In the genomic region with DNA sequence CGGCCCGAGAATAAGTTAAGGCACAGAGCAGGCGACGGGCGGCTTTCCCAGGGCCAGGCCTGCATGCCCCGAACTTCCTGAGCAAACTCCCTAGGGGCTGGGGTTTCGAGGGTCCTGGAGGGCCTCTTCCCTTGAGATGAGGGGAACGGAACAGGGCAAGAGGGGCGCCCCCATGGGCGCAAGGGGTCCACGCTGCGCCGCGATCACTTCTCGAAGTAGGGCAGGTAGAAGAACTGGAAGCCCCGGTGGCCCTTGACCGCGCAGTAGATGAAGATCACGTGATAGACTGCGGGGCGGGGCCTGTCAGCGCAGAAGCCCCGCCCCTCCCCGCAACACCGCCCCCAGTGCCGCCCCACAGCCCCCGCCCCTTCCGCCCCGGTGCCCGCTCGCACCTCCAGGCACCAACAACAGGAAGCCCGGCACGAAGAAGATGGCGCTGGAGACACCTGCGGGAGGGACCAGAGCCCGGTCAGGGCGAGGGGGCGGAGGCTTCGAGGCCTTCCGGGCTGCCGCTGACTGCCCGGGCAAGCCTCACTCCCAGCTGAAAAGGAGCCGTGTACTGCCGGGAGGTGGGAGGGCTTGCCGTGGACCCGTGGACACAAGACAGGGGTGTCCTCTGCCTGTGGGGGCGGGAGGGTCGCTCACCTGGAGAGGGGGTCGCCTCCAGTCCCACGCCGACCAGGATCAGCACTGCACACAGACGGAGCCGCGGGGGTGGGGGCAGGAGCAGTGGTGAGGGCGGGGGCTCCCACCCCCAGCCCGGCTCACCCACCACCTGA, we compare ENCODE assay signal across 8 cellular contexts. TPM values are rescaled to one million over a fixed set of nuclear protein-coding genes. Genes with fewer than 3 reads are reported as not detected.
DNase-seq lines count a peak whose midpoint lies in the region; ATAC-seq, FAIRE-seq and TF ChIP-seq lines count a peak whose summit lies in the region.

No MANE protein-coding gene starts in this region.

- H3K9me3 ChIP-seq in right atrium auricular region (no peaks in the 10 kb centered on the region), psoas muscle (no peaks in the 10 kb centered on the region)

- peaks cover 0 to 38% of the 10 kb centered on the region in 2 donors for H3K4me1 ChIP-seq in right atrium auricular region
- peaks cover 27% of the 10 kb centered on the region for H3K4me1 ChIP-seq in psoas muscle

- ATAC-seq in psoas muscle, result peak; percentile 39 to 77 (median 60)

- intact Hi-C loops in psoas muscle (cut with DNase I), result loop anchor here (5.0 kb wide), 3 partner anchors 37 to 62 kb away; a partner anchor contains a TSS

- 23 to 34% (median 28%) methylated on average over 41 to 56 of the region's 56 CpGs for WGBS in psoas muscle, 3 donors

- H3K27ac ChIP-seq in right atrium auricular region (peak overlapping the region; percentile 91 to 92), psoas muscle (peak overlapping the region; percentile 73)

- H3K36me3 ChIP-seq in right atrium auricular region (no peaks in the 10 kb centered on the region), psoas muscle (ENCODE audit: insufficient read depth in 1 of 2, low read depth in 1 of 2) (peaks cover 0 to 5% of the 10 kb centered on the region in 2 donors)

- TF ChIP-seq POLR2A in H54 (IDR thresholded peaks at IDR 0.05; ENCODE audit: low read depth, low read length), result peak; percentile 44

- peak; percentile 98 for DNase-seq in DMS53 (lab: John Stamatoyannopoulos, UW)
- peak; percentile 85 for DNase-seq in H54 (ENCODE audit: insufficient read length, low spot score)
- peak; percentile 74 for DNase-seq in NCI-H1048 (lab: John Stamatoyannopoulos, UW)
- peak; percentile 96 for DNase-seq in SW480 (ENCODE audit: low spot score)
- peak; percentile 78 for DNase-seq in amniotic epithelial cell (ENCODE audit: low read depth)
- DNase-seq in right atrium auricular region (ENCODE audit: low spot score), result peak; percentile 75
- DNase-seq in psoas muscle, result peak; percentile 80 to 92
- peak; percentile 92 for DNase-seq in ureter (ENCODE audit: low spot score)

- TF ChIP-seq CTCF in right atrium auricular region (IDR thresholded peaks at IDR 0.05) (no peak), psoas muscle (IDR thresholded peaks at IDR 0.05) (no peak)

- H3K4me3 ChIP-seq in right atrium auricular region (peak overlapping the region; percentile 42 to 66), psoas muscle (peak overlapping the region; percentile 64)

- no peak for FAIRE-seq in H54 (lab: Jason Lieb, UNC)

- H3K27me3 ChIP-seq in right atrium auricular region (no peaks in the 10 kb centered on the region), psoas muscle (ENCODE audit: insufficient read depth in 3 of 3, low read length in 2 of 3) (no peaks in the 10 kb centered on the region)

RNA-seq across cellular contexts. Expression of a gene that starts 4.5 kb away (rescaled TPM):
- 100 to 1,000 TPM in 1 of 2 donors, 10 to 100 TPM in 1; 74.4 to 140 TPM for total RNA-seq in right atrium auricular region
- 10 to 100 TPM; 57.1 to 83.2 (median 66.2) TPM for total RNA-seq in psoas muscle
- 100 to 1,000 TPM in 1 of 3 donors, 10 to 100 TPM in 2; 81.7 to 121 (median 87.8) TPM for polyA plus RNA-seq in psoas muscle
- 134 TPM for total RNA-seq in ureter

RNA-seq across cellular contexts. Expression of a gene that starts 9.4 kb away (rescaled TPM):
- 1 to 10 TPM in 1 of 2 donors, not detected in 1; 1.3 TPM for total RNA-seq in right atrium auricular region
- 1 to 10 TPM in 3 of 4 donors, under 1 TPM in 1; 0.93 to 1.9 (median 1.5) TPM for total RNA-seq in psoas muscle
- under 1 TPM; 0.35 to 0.89 (median 0.61) TPM for polyA plus RNA-seq in psoas muscle
- 2.8 TPM for total RNA-seq in ureter

RNA-seq across cellular contexts. Expression of a gene that starts 12.1 kb away (rescaled TPM):
- total RNA-seq in right atrium auricular region (not detected), psoas muscle (under 1 TPM in 1 of 4 donors, not detected in 3; 0.19 TPM), ureter (not detected)
- not detected for polyA plus RNA-seq in psoas muscle

RNA-seq across cellular contexts. Expression of a gene that starts 18.2 kb away (rescaled TPM):
- 10 to 100 TPM; 49.2 to 78.0 TPM for total RNA-seq in right atrium auricular region
- 10 to 100 TPM; 25.3 to 42.7 (median 29.9) TPM for total RNA-seq in psoas muscle
- polyA plus RNA-seq in psoas muscle, result 10 to 100 TPM; 57.4 to 71.5 (median 57.7) TPM
- 46.8 TPM for total RNA-seq in ureter

RNA-seq across cellular contexts. Expression of a gene that starts 21.3 kb away (rescaled TPM):
- total RNA-seq in right atrium auricular region (10 to 100 TPM; 16.0 to 25.5 TPM), psoas muscle (10 to 100 TPM in 3 of 4 donors, 1 to 10 TPM in 1; 8.7 to 13.1 (median 11.5) TPM), ureter (101 TPM)
- 10 to 100 TPM; 10.6 to 18.1 (median 16.7) TPM for polyA plus RNA-seq in psoas muscle

Comparison
In these comparisons a context has a peak if more than half of its experiments do, and no peak if none do; other contexts are left out.
1. Peak in every context shown above with its lines: DNase-seq, ATAC-seq, H3K4me3 ChIP-seq and H3K27ac ChIP-seq.